Comparison of ENCODE assay signal across 10 cellular contexts in genomic region chr7:67732898-67733297, GRCh38.
"Had no signal": no experiment of that assay in that cellular context is flagged by ENCODE, and none has a peak within 500 bp of the region (broad histone marks: within the 10 kb centered on the region; RNA-seq: fewer than 3 reads in every experiment).

No MANE protein-coding gene starts in this region.

- H3K4me2 ChIP-seq: GM23338 had no signal

- H3K9ac ChIP-seq: GM23248 had no signal

- H2AFZ ChIP-seq: GM23248, GM23338 had no signal

- H3K27ac ChIP-seq: GM23248 had no signal

- H3K4me1 ChIP-seq: HAP-1 had no signal

- H3K36me3 ChIP-seq: HAP-1 had no signal

- FAIRE-seq: H54 had no signal

- H3K4me3 ChIP-seq: GM23248, GM23338, HAP-1 had no signal

- ATAC-seq: GM23338, HCT116 had no signal

- H3K9me3 ChIP-seq: HAP-1 had no signal

- DNase-seq: GM23248, GOT3, H7, H9, HCEC 1CT, HFFc6 had no signal
